ENCODE assay signal across 8 cellular contexts in genomic region chr2:11377915-11378649, GRCh38. TPM values are rescaled to one million over a fixed set of nuclear protein-coding genes. Genes with fewer than 3 reads are reported as not detected.
DNase-seq lines count a peak whose midpoint lies in the region; ATAC-seq and TF ChIP-seq lines count a peak whose summit lies in the region.

No MANE protein-coding gene starts in this region.

- TF ChIP-seq CTCF in fibroblast of mammary gland (conservative IDR thresholded peaks at IDR 0.05; ENCODE audit: control insufficient read depth, insufficient read depth, low read depth, low read length), result no peak
- TF ChIP-seq CTCF in suprapubic skin (IDR thresholded peaks at IDR 0.05), result no peak

- H3K9me3 ChIP-seq in suprapubic skin, result no peaks in the 10 kb centered on the region

- no peak overlapping the region for H3K27ac ChIP-seq in suprapubic skin

- no peaks in the 10 kb centered on the region for H3K27me3 ChIP-seq in suprapubic skin

- peaks cover 18% of the 10 kb centered on the region for H3K4me1 ChIP-seq in suprapubic skin

- H3K4me3 ChIP-seq in fibroblast of mammary gland (ENCODE audit: control insufficient read depth, low read depth, low read length) (no peak overlapping the region), suprapubic skin (no peak overlapping the region)

- DNase-seq in fibroblast of mammary gland (ENCODE audit: low read depth) (peak; percentile 13), suprapubic skin (ENCODE audit: low spot score in 2 of 2) (no peak), NCI-H2029 (lab: John Stamatoyannopoulos, UW) (no peak), NCI-H82 treated with DMSO at 0.1 percent for 48 hours (lab: John Stamatoyannopoulos, UW; ENCODE audit: unreplicated experiment) (no peak), H4 (ENCODE audit: low spot score) (no peak)
- DNase-seq in stimulated activated CD4-positive, alpha-beta T cell treated with anti-CD3 and anti-CD28 coated beads, Interleukin-2, amount 100 ng/mL, for 48 hours, result no peak

- no peak for TF ChIP-seq POLR2A in suprapubic skin (IDR thresholded peaks at IDR 0.05)

- H3K36me3 ChIP-seq in suprapubic skin, result no peaks in the 10 kb centered on the region

- ATAC-seq in GM19438 (IDR thresholded peaks at IDR 0.05; ENCODE audit: low read depth, unreplicated experiment) (peak; percentile 81), HG03280 (IDR thresholded peaks at IDR 0.05; ENCODE audit: unreplicated experiment) (peak; percentile 95)

- WGBS in suprapubic skin, result 72% methylated on average over 14 of the region's 14 CpGs

- TF ChIP-seq EP300 in suprapubic skin (IDR thresholded peaks at IDR 0.05), result peak; percentile 37

RNA-seq across cellular contexts. Expression of gene ROCK2, which starts 33.6 kb away (rescaled TPM):
- 10 to 100 TPM; 21.8 to 54.0 (median 26.6) TPM for total RNA-seq in suprapubic skin
- total RNA-seq in H4 (2014; rRNA removed; shearing (Covaris generic)), result 8.2 and 12.8 TPM in 2 replicates
